21 cellular contexts compared by ENCODE assay signal in the genomic region with DNA sequence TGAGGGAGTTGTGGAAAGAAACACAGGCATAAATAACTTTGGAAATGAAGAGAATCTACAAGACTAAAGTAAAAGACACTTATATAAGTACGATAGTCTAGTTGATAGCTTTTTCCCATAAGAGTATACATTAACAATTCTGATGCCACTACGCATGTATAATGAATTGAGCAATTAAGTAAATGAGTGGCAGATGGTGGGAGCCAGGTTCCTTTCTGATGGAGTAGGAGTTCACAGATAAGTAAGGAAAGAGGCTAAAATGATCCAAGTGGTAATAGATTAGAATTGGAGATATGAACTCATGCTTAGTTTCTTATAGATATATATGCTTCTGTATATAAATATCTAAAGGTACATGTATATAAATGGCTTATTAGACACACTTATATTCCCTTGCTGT.
"Had no signal": no experiment of that assay in that cellular context is flagged by ENCODE, and none has a peak within 500 bp of the region (broad histone marks: within the 10 kb centered on the region; RNA-seq: fewer than 3 reads in every experiment).

No MANE protein-coding gene starts in this region.

- ATAC-seq: effector memory CD8-positive, alpha-beta T cell; esophagus mucosa; gastrocnemius medialis; heart right ventricle; left cardiac atrium; left lung; left ventricle myocardium superior; lower lobe of right lung; mucosa of descending colon; naive thymus-derived CD8-positive, alpha-beta T cell had no signal

- DNase-seq: cortex of kidney; effector CD8-positive, alpha-beta T cell; effector memory CD8-positive, alpha-beta T cell; endodermal cell; erythroblast; esophagus squamous epithelium; foreskin fibroblast; foreskin melanocyte; gastrocnemius medialis; glutamatergic neuron; heart right ventricle; hippocampal formation; left cardiac atrium; left lung; left ventricle myocardium superior; lower lobe of right lung; mesenchymal stem cell; mucosa of descending colon; naive B cell; naive thymus-derived CD8-positive, alpha-beta T cell had no signal
